Comparison of ENCODE assay signal across 8 cellular contexts in genomic region chr5:96934695-96935555, GRCh38. TPM values are rescaled to one million over a fixed set of nuclear protein-coding genes. Genes with fewer than 3 reads are reported as not detected.
DNase-seq lines count a peak whose midpoint lies in the region; ATAC-seq, FAIRE-seq and TF ChIP-seq lines count a peak whose summit lies in the region.

No MANE protein-coding gene starts in this region.

- no peaks in the 10 kb centered on the region for H3K36me3 ChIP-seq in BLaER1 treated with 17β-estradiol and CSF1 and Interleukin-3, amounts not matched to agents 10 nM and 100 nM
- no peaks in the 10 kb centered on the region for H3K36me3 ChIP-seq in HepG2 (replicated peaks in 1 of 2; ENCODE audit: control insufficient read depth in 1 of 2, insufficient read depth in 2 of 2, low read length in 2 of 2)

- DNase-seq in NCI-H69 (lab: John Stamatoyannopoulos, UW) (peak; percentile 99), HepG2 (ENCODE audit: low spot score) (peak; percentile 88)
- peak; percentile 78 to 79 for DNase-seq in activated CD4-positive, alpha-beta T cell treated with anti-CD3 and anti-CD28 coated beads, Interleukin-2, amount 50 U/mL, for 24 hours (ENCODE audit: low read depth in 1 of 2, low spot score in 1 of 2)
- peak; percentile 92 for DNase-seq in stimulated activated CD4-positive, alpha-beta T cell treated with anti-CD3 and anti-CD28 coated beads, Interleukin-2, amount 100 ng/mL, for 48 hours

- peaks cover 50 to 66% (median 59%) of the 10 kb centered on the region in 10 experiments for H3K4me1 ChIP-seq in BLaER1 treated with 17β-estradiol and CSF1 and Interleukin-3, amounts not matched to agents 10 nM and 100 nM
- H3K4me1 ChIP-seq in HepG2 (ENCODE audit: insufficient read depth, low read length), result peaks cover 31% of the 10 kb centered on the region

- peak overlapping the region; percentile 78 to 98 (median 95) for H3K27ac ChIP-seq in BLaER1 treated with 17β-estradiol and CSF1 and Interleukin-3, amounts not matched to agents 10 nM and 100 nM
- H3K27ac ChIP-seq in HepG2 (ENCODE audit: extremely low read length, insufficient read depth, low read length), result peak overlapping the region; percentile 95

- in situ Hi-C loops in HepG2 (cut with HindIII; ENCODE audit: extremely low pct_ligation_motif_present, low pct_unique_long_range_greater_than_20kb), result no loop called here

- H3K9ac ChIP-seq in BLaER1 treated with 17β-estradiol and CSF1 and Interleukin-3, amounts not matched to agents 10 nM and 100 nM, result peak overlapping the region; percentile 89 to 97 (median 92)
- peak overlapping the region; percentile 78 for H3K9ac ChIP-seq in HepG2 (ENCODE audit: insufficient read depth, low read depth, low read length)

- peaks cover 0 to 30% (median 11%) of the 10 kb centered on the region in 11 experiments; a peak in 12 of 22 replicates for H4K20me1 ChIP-seq in BLaER1 treated with 17β-estradiol and CSF1 and Interleukin-3, amounts not matched to agents 10 nM and 100 nM
- no peaks in the 10 kb centered on the region for H4K20me1 ChIP-seq in HepG2 (ENCODE audit: insufficient read depth, low read length)

- intact Hi-C loops in dendritic cell treated with granulocyte-macrophage colony-stimulating factor and Interleukin-4, amounts not matched to agents 40 ng/mL and 50 ng/mL, for 4 days (cut with micrococcal nuclease), result loop anchor here (1.0 to 2.0 kb wide), 2 partner anchors 54 to 127 kb away; no protein-coding TSS in a partner anchor
- intact Hi-C loops in HepG2 (cut with micrococcal nuclease; ENCODE audit: unreplicated experiment), result loop anchor here (1.0 to 5.0 kb wide), 4 partner anchors 59 to 128 kb away; partner anchors contain the start of genes ERAP1 and ERAP2

- H3K36me3 Mint-ChIP-seq in dendritic cell treated with granulocyte-macrophage colony-stimulating factor and Interleukin-4, amounts not matched to agents 40 ng/mL and 50 ng/mL, for 4 days (ENCODE audit: low read depth), result peaks cover 30% of the 10 kb centered on the region

- TF ChIP-seq CTCF in HepG2 (CRISPR knock-in tag; IDR thresholded peaks at IDR 0.05), result peak; percentile 3; the same call in 1 of the 2 replicates

- H3K4me3 ChIP-seq in BLaER1 treated with 17β-estradiol and CSF1 and Interleukin-3, amounts not matched to agents 10 nM and 100 nM, result peak overlapping the region; percentile 74 to 90 (median 78)
- H3K4me3 ChIP-seq in HepG2 (replicated peaks in 1 of 3; ENCODE audit: insufficient read depth in 1 of 3, low read depth in 2 of 3, low read length in 3 of 3), result peak overlapping the region; percentile 68 to 84 (median 73)

- no peaks in the 10 kb centered on the region for H3K9me3 ChIP-seq in BLaER1 treated with 17β-estradiol and CSF1 and Interleukin-3, amounts not matched to agents 10 nM and 100 nM (replicated peaks in 1 of 11)
- H3K9me3 ChIP-seq in HepG2 (ENCODE audit: low read length), result no peaks in the 10 kb centered on the region

- H3K4me2 ChIP-seq in BLaER1 treated with 17β-estradiol and CSF1 and Interleukin-3, amounts not matched to agents 10 nM and 100 nM, result peak overlapping the region; percentile 82 to 97 (median 90)
- peak overlapping the region; percentile 88 for H3K4me2 ChIP-seq in HepG2 (ENCODE audit: low read depth, low read length)

- WGBS in HepG2 (ENCODE audit: low lambda C conversion rate), result 0% methylated on average over 11 of the region's 80 CpGs

- FAIRE-seq in HepG2 (lab: Jason Lieb, UNC), result no peak

- no peaks in the 10 kb centered on the region for H3K27me3 ChIP-seq in BLaER1 treated with 17β-estradiol and CSF1 and Interleukin-3, amounts not matched to agents 10 nM and 100 nM
- H3K27me3 ChIP-seq in HepG2 (ENCODE audit: control insufficient read depth in 1 of 2, insufficient read depth in 2 of 2, low read length in 2 of 2), result no peaks in the 10 kb centered on the region

- H3K4me3 Mint-ChIP-seq in dendritic cell treated with granulocyte-macrophage colony-stimulating factor and Interleukin-4, amounts not matched to agents 40 ng/mL and 50 ng/mL, for 4 days, result peak overlapping the region; percentile 88

- H2AFZ ChIP-seq in HepG2 (ENCODE audit: low read length), result peak overlapping the region; percentile 98

- H3K9me3 Mint-ChIP-seq in dendritic cell treated with granulocyte-macrophage colony-stimulating factor and Interleukin-4, amounts not matched to agents 40 ng/mL and 50 ng/mL, for 4 days, result no peaks in the 10 kb centered on the region

- CTCF ChIA-PET in HepG2 (lab: Yijun Ruan, JAX; ENCODE audit: low intra/inter-chr PET ratio, low total read pairs), result interaction anchor here (1.3 kb wide), 1 partner anchor 66 kb away, joined by 3 read pairs; no protein-coding TSS in a partner anchor

- peak overlapping the region; percentile 99 for H3K27ac Mint-ChIP-seq in dendritic cell treated with granulocyte-macrophage colony-stimulating factor and Interleukin-4, amounts not matched to agents 40 ng/mL and 50 ng/mL, for 4 days

- no peaks in the 10 kb centered on the region for H3K27me3 Mint-ChIP-seq in dendritic cell treated with granulocyte-macrophage colony-stimulating factor and Interleukin-4, amounts not matched to agents 40 ng/mL and 50 ng/mL, for 4 days

- TF ChIP-seq POLR2A in HepG2 (IDR thresholded peaks at IDR 0.05; ENCODE audit: insufficient read depth in 1 of 2, low read depth in 2 of 2, low read length in 2 of 2), result peak; percentile 57 to 71

- TF ChIP-seq RAD21 in HepG2 (CRISPR knock-in tag; IDR thresholded peaks at IDR 0.05), result 0 out of 2 replicates have a peak, but pooled peaks have one; percentile 11

- BruUV-seq in HepG2 (replicated peaks; lab: Mats Ljungman, UMichigan), result no TSS peak

- H3K4me1 Mint-ChIP-seq in dendritic cell treated with granulocyte-macrophage colony-stimulating factor and Interleukin-4, amounts not matched to agents 40 ng/mL and 50 ng/mL, for 4 days (ENCODE audit: low read depth), result peaks cover 69% of the 10 kb centered on the region

- POLR2A ChIA-PET in HepG2 (lab: Yijun Ruan, JAX), result interaction anchor here (1.0 to 1.6 kb wide), 2 partner anchors 59 to 154 kb away, joined by 3 to 12 read pairs; partner anchors contain the start of gene ERAP2

- H3K79me2 ChIP-seq in HepG2 (ENCODE audit: insufficient read depth, low read length), result peaks cover 31% of the 10 kb centered on the region

- TF ChIP-seq EP300 in HepG2 (IDR thresholded peaks at IDR 0.05; ENCODE audit: low read depth in 2 of 2, low read length in 2 of 2) (peak in 1 of 2 experiments; percentile 60; a peak in 1 of 4 replicates), HepG2 (CRISPR knock-in tag; IDR thresholded peaks at IDR 0.05; ENCODE audit: borderline replicate concordance) (peak; percentile 11; the same call in 1 of the 2 replicates)

- ATAC-seq in GM19372 (IDR thresholded peaks at IDR 0.05; ENCODE audit: low read depth, unreplicated experiment) (peak; percentile 53), HG03521 (IDR thresholded peaks at IDR 0.05; ENCODE audit: unreplicated experiment) (peak; percentile 60), HepG2 (peak; percentile 84)

TF ChIP-seq in HepG2, 621 proteins besides CTCF, POLR2A, EP300 and RAD21 (continues in another document):
- TF ChIP-seq HNRNPK (IDR thresholded peaks at IDR 0.05; ENCODE audit: low read depth, low read length, poor library complexity, severe bottlenecking), result peak; percentile 74

RNA-seq across cellular contexts. Expression of gene LNPEP, which starts 1.0 kb away (rescaled TPM):
- total RNA-seq in HepG2 (2016; rRNA removed; fragmentation: Illumina TruSeq; extraction: Trizol), result 14.7 and 16.9 TPM in 2 replicates
- 3.6 and 4.1 TPM in 2 replicates for total RNA-seq in HepG2 (2016; cell fraction: cytosol; rRNA removed; fragmentation: Illumina TruSeq; extraction: Trizol; ENCODE audit: low read depth)
- 13.0 and 16.4 TPM in 2 replicates for total RNA-seq in HepG2 (2016; cell fraction: insoluble cytoplasmic fraction; rRNA removed; fragmentation: Illumina TruSeq; extraction: Trizol)
- 5.2 and 6.3 TPM in 2 replicates for total RNA-seq in HepG2 (2016; cell fraction: membrane; rRNA removed; fragmentation: Illumina TruSeq; extraction: Trizol)
- total RNA-seq in HepG2 (2016; cell fraction: nucleus; rRNA removed; fragmentation: Illumina TruSeq; extraction: Trizol), result 30.4 and 33.6 TPM in 2 replicates
- 6.3 and 8.0 TPM in 2 replicates for polyA plus RNA-seq in HepG2 (2011; rRNA removed)
- polyA plus RNA-seq in HepG2 (2011; cell fraction: cytosol; rRNA removed), result 2.5 and 4.3 TPM in 2 replicates
- polyA plus RNA-seq in HepG2 (2011; cell fraction: nucleus; rRNA removed), result 5.2 and 6.1 TPM in 2 replicates
- 4.0 and 4.9 TPM in 2 replicates for polyA plus RNA-seq in HepG2 (2012)
- 0.58 and 0.62 TPM in 2 replicates for polyA plus RNA-seq in HepG2 (2016; cell fraction: cytosol; fragmentation: Illumina TruSeq; extraction: Trizol; ENCODE audit: low read depth)
- polyA plus RNA-seq in HepG2 (2016; cell fraction: insoluble cytoplasmic fraction; fragmentation: Illumina TruSeq; extraction: Trizol; ENCODE audit: low read depth), result 4.3 and 4.8 TPM in 2 replicates
- polyA plus RNA-seq in HepG2 (2016; cell fraction: membrane; fragmentation: Illumina TruSeq; extraction: Trizol; ENCODE audit: low read depth), result 1.1 and 1.2 TPM in 2 replicates
- polyA plus RNA-seq in HepG2 (2016; cell fraction: nucleus; fragmentation: Illumina TruSeq; extraction: Trizol; ENCODE audit: insufficient read depth, low read depth), result 12.2 and 12.9 TPM in 2 replicates
- polyA minus RNA-seq in HepG2 (2011; rRNA and poly(A)+ RNA removed; ENCODE audit: low replicate concordance), result 16.3 and 19.2 TPM in 2 replicates
- polyA minus RNA-seq in HepG2 (2011; cell fraction: cytosol; rRNA and poly(A)+ RNA removed), result 15.2 and 19.8 TPM in 2 replicates
- 39.9 and 46.0 TPM in 2 replicates for polyA minus RNA-seq in HepG2 (2011; cell fraction: nucleus; rRNA and poly(A)+ RNA removed)

RNA-seq across cellular contexts. Expression of gene ERAP2, which starts 58.6 kb away (rescaled TPM):
- 12.8 and 16.6 TPM in 2 replicates for total RNA-seq in HepG2 (2016; rRNA removed; fragmentation: Illumina TruSeq; extraction: Trizol)
- total RNA-seq in HepG2 (2016; cell fraction: cytosol; rRNA removed; fragmentation: Illumina TruSeq; extraction: Trizol; ENCODE audit: low read depth), result 2.9 and 3.2 TPM in 2 replicates
- 12.2 and 17.5 TPM in 2 replicates for total RNA-seq in HepG2 (2016; cell fraction: insoluble cytoplasmic fraction; rRNA removed; fragmentation: Illumina TruSeq; extraction: Trizol)
- total RNA-seq in HepG2 (2016; cell fraction: membrane; rRNA removed; fragmentation: Illumina TruSeq; extraction: Trizol), result 4.6 and 5.8 TPM in 2 replicates
- 24.6 and 25.0 TPM in 2 replicates for total RNA-seq in HepG2 (2016; cell fraction: nucleus; rRNA removed; fragmentation: Illumina TruSeq; extraction: Trizol)
- polyA plus RNA-seq in HepG2 (2011; rRNA removed), result 12.5 and 12.8 TPM in 2 replicates
- polyA plus RNA-seq in HepG2 (2011; cell fraction: cytosol; rRNA removed), result 6.7 and 9.8 TPM in 2 replicates
- 4.3 and 5.6 TPM in 2 replicates for polyA plus RNA-seq in HepG2 (2011; cell fraction: nucleus; rRNA removed)
- 6.6 and 7.6 TPM in 2 replicates for polyA plus RNA-seq in HepG2 (2012)
- polyA plus RNA-seq in HepG2 (2016; cell fraction: cytosol; fragmentation: Illumina TruSeq; extraction: Trizol; ENCODE audit: low read depth), result 0.45 and 0.54 TPM in 2 replicates
- 7.8 and 8.4 TPM in 2 replicates for polyA plus RNA-seq in HepG2 (2016; cell fraction: insoluble cytoplasmic fraction; fragmentation: Illumina TruSeq; extraction: Trizol; ENCODE audit: low read depth)
- polyA plus RNA-seq in HepG2 (2016; cell fraction: membrane; fragmentation: Illumina TruSeq; extraction: Trizol; ENCODE audit: low read depth), result 1.5 and 2.1 TPM in 2 replicates
- 15.5 and 16.2 TPM in 2 replicates for polyA plus RNA-seq in HepG2 (2016; cell fraction: nucleus; fragmentation: Illumina TruSeq; extraction: Trizol; ENCODE audit: insufficient read depth, low read depth)
- polyA minus RNA-seq in HepG2 (2011; rRNA and poly(A)+ RNA removed; ENCODE audit: low replicate concordance), result 14.6 and 24.3 TPM in 2 replicates
- 9.4 and 9.8 TPM in 2 replicates for polyA minus RNA-seq in HepG2 (2011; cell fraction: cytosol; rRNA and poly(A)+ RNA removed)
- polyA minus RNA-seq in HepG2 (2011; cell fraction: nucleus; rRNA and poly(A)+ RNA removed), result 29.4 and 34.1 TPM in 2 replicates

Comparison
In these comparisons a context has a peak if more than half of its experiments do, and no peak if none do; other contexts are left out.
1. Peak in every context shown above with its lines: DNase-seq, ATAC-seq, H3K4me3 ChIP-seq and H3K27ac ChIP-seq.